8 cellular contexts compared by ENCODE assay signal in the genomic region with DNA sequence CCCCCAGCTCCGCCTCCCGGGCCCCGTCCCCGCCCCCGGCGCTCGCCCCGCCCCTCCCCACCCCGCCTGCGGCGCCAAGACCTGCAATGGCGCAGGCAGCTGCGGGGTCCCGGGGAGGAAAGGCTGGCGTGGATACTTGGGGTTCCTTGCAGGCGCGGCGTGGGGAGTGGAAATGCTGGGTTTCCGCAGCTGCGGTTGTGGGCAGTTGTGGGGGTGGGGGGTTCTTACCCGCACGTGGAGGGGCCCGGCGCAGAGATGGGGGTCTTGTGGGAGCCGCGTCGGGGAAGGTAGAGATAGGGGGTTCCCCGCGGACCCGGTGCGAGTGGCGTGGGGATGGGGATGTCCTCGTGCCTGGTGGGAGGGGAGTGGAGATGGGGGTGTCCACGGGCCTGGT. TPM values are rescaled to one million over a fixed set of nuclear protein-coding genes. Genes with fewer than 3 reads are reported as not detected.
A peak's percentile ranks its signal among the peaks of the same experiment; 100 is the strongest.
DNase-seq lines count a peak whose midpoint lies in the region; ATAC-seq and TF ChIP-seq lines count a peak whose summit lies in the region.

No MANE protein-coding gene starts in this region.

- H3K27ac Mint-ChIP-seq in GM23338 = no peak overlapping the region
- H3K27ac Mint-ChIP-seq in dendritic cell treated with granulocyte-macrophage colony-stimulating factor and Interleukin-4, amounts not matched to agents 40 ng/mL and 50 ng/mL, for 4 days = peak overlapping the region; percentile 97
- peak overlapping the region; percentile 83 to 99 (median 92) for H3K27ac Mint-ChIP-seq in naive thymus-derived CD8-positive, alpha-beta T cell

- TF ChIP-seq CTCF in DOHH2 (IDR thresholded peaks at IDR 0.05; ENCODE audit: low read depth, low read length, poor library complexity, severe bottlenecking) (no peak), GM23338 (conservative IDR thresholded peaks at IDR 0.05; ENCODE audit: low read depth in 2 of 2) (no peak), Peyer's patch (IDR thresholded peaks at IDR 0.05) (no peak)

- H3K4me3 ChIP-seq in DOHH2 (ENCODE audit: low read length) (peak overlapping the region; percentile 84), GM23338 (peak overlapping the region; percentile 59), Peyer's patch (peak overlapping the region; percentile 69 to 83 (median 76))

- H3K4me3 Mint-ChIP-seq in GM23338 = peak overlapping the region; percentile 74
- H3K4me3 Mint-ChIP-seq in dendritic cell treated with granulocyte-macrophage colony-stimulating factor and Interleukin-4, amounts not matched to agents 40 ng/mL and 50 ng/mL, for 4 days = peak overlapping the region; percentile 90
- peak overlapping the region; percentile 82 to 93 (median 88) for H3K4me3 Mint-ChIP-seq in naive thymus-derived CD8-positive, alpha-beta T cell

- H3K9me3 ChIP-seq in DOHH2 (ENCODE audit: control insufficient read depth, insufficient read depth, low read length) (peaks cover 12% of the 10 kb centered on the region; the same call in 1 of the 2 replicates), Peyer's patch (no peaks in the 10 kb centered on the region)

- H3K9me3 Mint-ChIP-seq in GM23338 = peaks cover 43% of the 10 kb centered on the region
- peaks cover 14% of the 10 kb centered on the region for H3K9me3 Mint-ChIP-seq in dendritic cell treated with granulocyte-macrophage colony-stimulating factor and Interleukin-4, amounts not matched to agents 40 ng/mL and 50 ng/mL, for 4 days
- peaks cover 0 to 13% (median 9%) of the 10 kb centered on the region in 9 donors for H3K9me3 Mint-ChIP-seq in naive thymus-derived CD8-positive, alpha-beta T cell

- TF ChIP-seq POLR2A in Peyer's patch (IDR thresholded peaks at IDR 0.05) = peak in 1 of 2 donors; percentile 47

- POLR2A ChIA-PET in naive thymus-derived CD8-positive, alpha-beta T cell (lab: Charles Lee) = no interaction called here

- intact Hi-C loops in dendritic cell treated with granulocyte-macrophage colony-stimulating factor and Interleukin-4, amounts not matched to agents 40 ng/mL and 50 ng/mL, for 4 days (cut with micrococcal nuclease) = loop anchor here (1.0 to 5.0 kb wide), 3 partner anchors 51 to 209 kb away; partner anchors contain the start of gene SLC25A6

- H3K4me2 ChIP-seq in DOHH2 (ENCODE audit: low read length) (peak overlapping the region; percentile 80), GM23338 (peak overlapping the region; percentile 38; the same call in 1 of the 2 replicates)

- peaks cover 19% of the 10 kb centered on the region for H3K36me3 ChIP-seq in DOHH2 (ENCODE audit: control insufficient read depth, low read length)
- no peaks in the 10 kb centered on the region for H3K36me3 ChIP-seq in GM23338 (ENCODE audit: insufficient read depth)
- no peaks in the 10 kb centered on the region for H3K36me3 ChIP-seq in Peyer's patch

- H3K9me2 ChIP-seq in DOHH2 (replicated peaks; ENCODE audit: control insufficient read depth, low read length) (no peaks in the 10 kb centered on the region), GM23338 (ENCODE audit: insufficient read depth) (peaks cover 9% of the 10 kb centered on the region; the same call in 1 of the 2 replicates)

- H3K4me1 Mint-ChIP-seq in GM23338 = no peaks in the 10 kb centered on the region; the same call in 2 of the 3 replicates
- peaks cover 31% of the 10 kb centered on the region for H3K4me1 Mint-ChIP-seq in dendritic cell treated with granulocyte-macrophage colony-stimulating factor and Interleukin-4, amounts not matched to agents 40 ng/mL and 50 ng/mL, for 4 days (ENCODE audit: low read depth)
- peaks cover 27 to 46% (median 36%) of the 10 kb centered on the region in 4 donors for H3K4me1 Mint-ChIP-seq in naive thymus-derived CD8-positive, alpha-beta T cell

- H3F3A ChIP-seq in DOHH2 (ENCODE audit: control insufficient read depth, insufficient read depth) (peaks cover 12% of the 10 kb centered on the region), GM23338 (replicated peaks; ENCODE audit: low read depth) (0 out of 2 replicates have a peak, but pooled peaks cover 4% of the 10 kb centered on the region)

- no peak overlapping the region for H2AFZ ChIP-seq in GM23338

- no peaks in the 10 kb centered on the region for H3K27me3 ChIP-seq in DOHH2 (ENCODE audit: control insufficient read depth, low read length)
- H3K27me3 ChIP-seq in GM23338 (ENCODE audit: insufficient read depth) = no peaks in the 10 kb centered on the region
- H3K27me3 ChIP-seq in Peyer's patch = no peaks in the 10 kb centered on the region

- peaks cover 24% of the 10 kb centered on the region for H3K36me3 Mint-ChIP-seq in GM23338 (ENCODE audit: low read depth)
- peaks cover 27% of the 10 kb centered on the region for H3K36me3 Mint-ChIP-seq in dendritic cell treated with granulocyte-macrophage colony-stimulating factor and Interleukin-4, amounts not matched to agents 40 ng/mL and 50 ng/mL, for 4 days (ENCODE audit: low read depth)
- H3K36me3 Mint-ChIP-seq in naive thymus-derived CD8-positive, alpha-beta T cell = peaks cover 0 to 10% (median 7%) of the 10 kb centered on the region in 3 donors

- peak; percentile 26 for ATAC-seq in GM23338
- ATAC-seq in naive thymus-derived CD8-positive, alpha-beta T cell = peak; percentile 59 to 60

- no peaks in the 10 kb centered on the region for H4K20me1 ChIP-seq in DOHH2 (ENCODE audit: control insufficient read depth, insufficient read depth, low read depth, low read length)
- H4K20me1 ChIP-seq in GM23338 (replicated peaks; ENCODE audit: insufficient read depth) = no peaks in the 10 kb centered on the region

- H3K27me3 Mint-ChIP-seq in GM23338 (ENCODE audit: insufficient read depth, low read depth, poor library complexity) = peaks cover 16% of the 10 kb centered on the region
- H3K27me3 Mint-ChIP-seq in dendritic cell treated with granulocyte-macrophage colony-stimulating factor and Interleukin-4, amounts not matched to agents 40 ng/mL and 50 ng/mL, for 4 days = peaks cover 6% of the 10 kb centered on the region
- no peaks in the 10 kb centered on the region for H3K27me3 Mint-ChIP-seq in naive thymus-derived CD8-positive, alpha-beta T cell

- DNase-seq in GM23338 (ENCODE audit: low spot score) (no peak), Peyer's patch (no peak), NCI-H1694 (lab: John Stamatoyannopoulos, UW) (no peak), nucleus accumbens (lab: John Stamatoyannopoulos, UW) (no peak), cerebellum (ENCODE audit: low spot score) (no peak)
- peak in 5 of 10 donors; percentile 80 to 90 (median 85) for DNase-seq in naive thymus-derived CD8-positive, alpha-beta T cell

- H3K79me2 ChIP-seq in DOHH2 (ENCODE audit: control insufficient read depth, low read length) = peaks cover 43% of the 10 kb centered on the region
- peaks cover 42% of the 10 kb centered on the region for H3K79me2 ChIP-seq in GM23338 (replicated peaks; ENCODE audit: insufficient read depth)

- H3K4me1 ChIP-seq in DOHH2 (ENCODE audit: control insufficient read depth, low read length) = peaks cover 59% of the 10 kb centered on the region
- H3K4me1 ChIP-seq in GM23338 (ENCODE audit: insufficient read depth) = no peaks in the 10 kb centered on the region
- peaks cover 0 to 17% (median 6%) of the 10 kb centered on the region in 4 donors for H3K4me1 ChIP-seq in Peyer's patch

- H3K27ac ChIP-seq in DOHH2 (ENCODE audit: low read depth, low read length) (peak overlapping the region; percentile 68), GM23338 (ENCODE audit: low read depth) (no peak overlapping the region), Peyer's patch (peak overlapping the region; percentile 93 to 98 (median 96))

TF ChIP-seq in GM23338, 12 proteins besides CTCF, POLR2A, EP300 and RAD21 (continues in another document):
- TF ChIP-seq, protein P1, sequence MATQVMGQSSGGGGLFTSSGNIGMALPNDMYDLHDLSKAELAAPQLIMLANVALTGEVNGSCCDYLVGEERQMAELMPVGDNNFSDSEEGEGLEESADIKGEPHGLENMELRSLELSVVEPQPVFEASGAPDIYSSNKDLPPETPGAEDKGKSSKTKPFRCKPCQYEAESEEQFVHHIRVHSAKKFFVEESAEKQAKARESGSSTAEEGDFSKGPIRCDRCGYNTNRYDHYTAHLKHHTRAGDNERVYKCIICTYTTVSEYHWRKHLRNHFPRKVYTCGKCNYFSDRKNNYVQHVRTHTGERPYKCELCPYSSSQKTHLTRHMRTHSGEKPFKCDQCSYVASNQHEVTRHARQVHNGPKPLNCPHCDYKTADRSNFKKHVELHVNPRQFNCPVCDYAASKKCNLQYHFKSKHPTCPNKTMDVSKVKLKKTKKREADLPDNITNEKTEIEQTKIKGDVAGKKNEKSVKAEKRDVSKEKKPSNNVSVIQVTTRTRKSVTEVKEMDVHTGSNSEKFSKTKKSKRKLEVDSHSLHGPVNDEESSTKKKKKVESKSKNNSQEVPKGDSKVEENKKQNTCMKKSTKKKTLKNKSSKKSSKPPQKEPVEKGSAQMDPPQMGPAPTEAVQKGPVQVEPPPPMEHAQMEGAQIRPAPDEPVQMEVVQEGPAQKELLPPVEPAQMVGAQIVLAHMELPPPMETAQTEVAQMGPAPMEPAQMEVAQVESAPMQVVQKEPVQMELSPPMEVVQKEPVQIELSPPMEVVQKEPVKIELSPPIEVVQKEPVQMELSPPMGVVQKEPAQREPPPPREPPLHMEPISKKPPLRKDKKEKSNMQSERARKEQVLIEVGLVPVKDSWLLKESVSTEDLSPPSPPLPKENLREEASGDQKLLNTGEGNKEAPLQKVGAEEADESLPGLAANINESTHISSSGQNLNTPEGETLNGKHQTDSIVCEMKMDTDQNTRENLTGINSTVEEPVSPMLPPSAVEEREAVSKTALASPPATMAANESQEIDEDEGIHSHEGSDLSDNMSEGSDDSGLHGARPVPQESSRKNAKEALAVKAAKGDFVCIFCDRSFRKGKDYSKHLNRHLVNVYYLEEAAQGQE (IDR thresholded peaks at IDR 0.05; ENCODE audit: unreplicated experiment) = no peak

RNA-seq across cellular contexts. Expression of gene ASMTL, which starts 0.7 kb away (rescaled TPM):
- 50.3 and 53.7 TPM in 2 replicates for total RNA-seq in GM23338 (2014; rRNA removed; shearing (Covaris generic))
- 55.6 and 61.2 TPM in 2 replicates for polyA plus RNA-seq in GM23338 (2016; fragmentation: Nextera tagmentation; extraction: Ambion mirVana)
- total RNA-seq in Peyer's patch = 10 to 100 TPM in 3 of 4 donors, 1 to 10 TPM in 1; 9.5 to 23.9 (median 15.1) TPM
- 10 to 100 TPM; 24.9 to 27.2 TPM for total RNA-seq in naive thymus-derived CD8-positive, alpha-beta T cell
- 10 to 100 TPM; 37.8 to 43.6 (median 42.3) TPM for polyA plus RNA-seq in naive thymus-derived CD8-positive, alpha-beta T cell
- total RNA-seq in cerebellum = 9.0 TPM
